In genomic region chr11:79026803-79027445, GRCh38 we compare ENCODE assay signal across 8 cellular contexts.
DNase-seq lines count a peak whose midpoint lies in the region; ATAC-seq and TF ChIP-seq lines count a peak whose summit lies in the region.

No MANE protein-coding gene starts in this region.

- in situ Hi-C loops in mammary epithelial cell (cut with MboI; ENCODE audit: low sequenced_read_pairs in 2 of 2) = no loop called here

- H3K79me2 ChIP-seq in MM.1S (ENCODE audit: low read length) = no peaks in the 10 kb centered on the region
- H3K79me2 ChIP-seq in mammary epithelial cell (ENCODE audit: insufficient read depth, low read length) = no peaks in the 10 kb centered on the region

- H3K27ac ChIP-seq in MM.1S (ENCODE audit: low read length) = no peak overlapping the region
- H3K27ac ChIP-seq in mammary epithelial cell (ENCODE audit: insufficient read depth, low read depth, low read length) = no peak overlapping the region

- 65% methylated on average over 3 of the region's 3 CpGs for WGBS in mammary epithelial cell (ENCODE audit: low coverage, missing lambda C conversion rate)

- peak; percentile 70 for ATAC-seq in GM18907 (IDR thresholded peaks at IDR 0.05; ENCODE audit: unreplicated experiment)
- peak; percentile 71 for ATAC-seq in HG02623 (IDR thresholded peaks at IDR 0.05; ENCODE audit: unreplicated experiment)

- H3K4me2 ChIP-seq in MM.1S (ENCODE audit: low read depth, low read length) = peak overlapping the region; percentile 72
- H3K4me2 ChIP-seq in mammary epithelial cell (ENCODE audit: insufficient read depth, low read depth, low read length) = no peak overlapping the region

- H3K4me3 ChIP-seq in MM.1S (ENCODE audit: low read length) (no peak overlapping the region), mammary epithelial cell (replicated peaks in 1 of 3; ENCODE audit: insufficient read depth in 1 of 3, low read depth in 2 of 3, low read length in 3 of 3) (no peak overlapping the region)

- H3K9ac ChIP-seq in MM.1S (ENCODE audit: low read length) (no peak overlapping the region), mammary epithelial cell (ENCODE audit: insufficient read depth, low read length) (no peak overlapping the region)

- TF ChIP-seq CTCF in MM.1S (IDR thresholded peaks at IDR 0.05; ENCODE audit: low read length) (no peak), mammary epithelial cell (conservative IDR thresholded peaks at IDR 0.05 in 1 of 2, IDR thresholded peaks at IDR 0.05 in 1 of 2; ENCODE audit: extremely low read depth in 1 of 2, insufficient read depth in 1 of 2, low read depth in 1 of 2, low read length in 2 of 2) (no peak)

- no peaks in the 10 kb centered on the region for H4K20me1 ChIP-seq in MM.1S (ENCODE audit: insufficient read depth, low read length)
- no peaks in the 10 kb centered on the region for H4K20me1 ChIP-seq in mammary epithelial cell (ENCODE audit: insufficient read depth, low read length)

- intact Hi-C loops in mammary epithelial cell (cut with micrococcal nuclease) = no loop called here

- H3F3A ChIP-seq in MM.1S (ENCODE audit: insufficient read depth, low read length) = no peaks in the 10 kb centered on the region

- H3K9me3 ChIP-seq in MM.1S (replicated peaks; ENCODE audit: insufficient read depth, low read length) (no peaks in the 10 kb centered on the region), mammary epithelial cell (replicated peaks; ENCODE audit: insufficient read depth, low read length) (no peaks in the 10 kb centered on the region)

- BruUV-seq in mammary epithelial cell (replicated peaks; lab: Mats Ljungman, UMichigan) = no TSS peak

- DNase-seq in MM.1S (peak; percentile 77), medulla oblongata (ENCODE audit: extremely low spot score) (peak; percentile 24), NCI-H2196 treated with DMSO at 0.1 percent for 48 hours (lab: John Stamatoyannopoulos, UW; ENCODE audit: unreplicated experiment) (no peak), UCSD-AML1 (lab: John Stamatoyannopoulos, UW; ENCODE audit: unreplicated experiment) (no peak), DMS 273 treated with DMSO at 0.1 percent for 48 hours (lab: John Stamatoyannopoulos, UW) (no peak), mammary epithelial cell (no peak)

- H3K27me3 ChIP-seq in MM.1S (replicated peaks; ENCODE audit: insufficient read depth, low read length) = peaks cover 50% of the 10 kb centered on the region
- no peaks in the 10 kb centered on the region for H3K27me3 ChIP-seq in mammary epithelial cell (ENCODE audit: insufficient read depth, low read length)

- H3K36me3 ChIP-seq in MM.1S (replicated peaks; ENCODE audit: insufficient read depth, low read length) (no peaks in the 10 kb centered on the region), mammary epithelial cell (ENCODE audit: insufficient read depth, low read length) (no peaks in the 10 kb centered on the region)

- no peak overlapping the region for H2AFZ ChIP-seq in MM.1S (ENCODE audit: low read length)
- H2AFZ ChIP-seq in mammary epithelial cell (ENCODE audit: low read depth, low read length) = no peak overlapping the region

- dilution Hi-C loops in mammary epithelial cell (cut with HindIII; ENCODE audit: low sequenced_read_pairs) = no loop called here

- CTCF ChIA-PET in mammary epithelial cell (lab: Charles Lee; ENCODE audit: low non-redundant PET) = interaction anchor here (0.7 kb wide), 1 partner anchor 30 kb away, joined by 35 read pairs; no protein-coding TSS in a partner anchor

- no peaks in the 10 kb centered on the region for H3K9me2 ChIP-seq in MM.1S (replicated peaks; ENCODE audit: insufficient read depth, low read length)

- H3K4me1 ChIP-seq in MM.1S (ENCODE audit: low read length) (peaks cover 24% of the 10 kb centered on the region), mammary epithelial cell (ENCODE audit: insufficient read depth, low read length) (no peaks in the 10 kb centered on the region)

Comparison
In these comparisons a context has a peak if more than half of its experiments do, and no peak if none do; other contexts are left out.
1. DNase-seq: peak in MM.1S (single experiment) and medulla oblongata (single experiment); none in NCI-H2196 treated with DMSO at 0.1 percent for 48 hours (single experiment), UCSD-AML1 (single experiment), DMS 273 treated with DMSO at 0.1 percent for 48 hours (single experiment) and mammary epithelial cell (single experiment).